In the genomic region with DNA sequence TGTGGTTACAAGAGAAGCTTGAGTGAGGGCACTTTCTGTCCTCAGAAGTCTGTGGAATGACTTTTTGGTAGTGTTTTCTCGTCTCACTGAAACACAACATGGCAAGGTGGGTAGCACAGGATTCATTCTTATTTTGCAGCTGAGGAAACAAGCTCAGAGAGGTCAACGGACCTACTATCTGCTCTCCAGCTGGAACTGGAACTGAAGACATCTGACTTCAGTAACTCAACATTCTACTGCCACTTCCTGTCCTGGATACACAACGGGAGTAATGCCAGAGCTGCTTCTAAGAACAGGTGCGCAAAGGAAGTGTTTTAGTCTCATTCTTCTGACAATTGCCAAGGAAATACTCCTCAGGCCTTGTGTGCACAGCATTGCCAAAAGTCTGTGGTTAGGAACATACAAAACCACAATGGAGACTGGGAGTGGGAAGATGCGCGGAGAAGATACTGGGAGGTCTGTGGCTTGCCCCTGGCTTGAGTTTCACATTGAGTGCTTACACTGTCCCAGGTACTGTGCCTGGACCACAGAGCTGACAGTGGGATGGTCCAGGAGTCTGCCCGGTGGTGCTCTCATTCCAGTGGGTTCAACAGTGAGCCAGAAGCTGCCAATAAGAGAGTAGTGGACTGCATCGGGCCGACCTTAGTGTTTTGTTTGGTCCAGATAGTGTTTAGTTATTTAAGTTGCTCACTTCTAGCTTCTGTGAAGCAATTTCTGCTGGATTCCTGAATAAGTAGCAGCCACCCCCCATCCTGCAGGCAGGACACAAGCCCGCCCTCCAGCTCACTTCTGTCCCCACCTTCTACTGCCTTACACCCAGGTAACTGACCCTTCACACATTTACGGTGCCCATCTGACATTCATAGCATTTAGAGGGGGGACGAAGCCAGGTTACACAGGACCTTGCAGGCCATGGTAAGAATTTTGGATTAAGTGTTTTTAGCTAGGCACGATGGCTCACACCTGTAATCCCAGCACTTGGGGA, we compare ENCODE assay signal across 1 cellular context.
TF ChIP-seq lines count a peak whose summit lies in the region.

No MANE protein-coding gene starts in this region.

TF ChIP-seq in GM12878, 131 proteins besides CTCF, POLR2A, EP300 and RAD21:
- TF ChIP-seq, protein P1, sequence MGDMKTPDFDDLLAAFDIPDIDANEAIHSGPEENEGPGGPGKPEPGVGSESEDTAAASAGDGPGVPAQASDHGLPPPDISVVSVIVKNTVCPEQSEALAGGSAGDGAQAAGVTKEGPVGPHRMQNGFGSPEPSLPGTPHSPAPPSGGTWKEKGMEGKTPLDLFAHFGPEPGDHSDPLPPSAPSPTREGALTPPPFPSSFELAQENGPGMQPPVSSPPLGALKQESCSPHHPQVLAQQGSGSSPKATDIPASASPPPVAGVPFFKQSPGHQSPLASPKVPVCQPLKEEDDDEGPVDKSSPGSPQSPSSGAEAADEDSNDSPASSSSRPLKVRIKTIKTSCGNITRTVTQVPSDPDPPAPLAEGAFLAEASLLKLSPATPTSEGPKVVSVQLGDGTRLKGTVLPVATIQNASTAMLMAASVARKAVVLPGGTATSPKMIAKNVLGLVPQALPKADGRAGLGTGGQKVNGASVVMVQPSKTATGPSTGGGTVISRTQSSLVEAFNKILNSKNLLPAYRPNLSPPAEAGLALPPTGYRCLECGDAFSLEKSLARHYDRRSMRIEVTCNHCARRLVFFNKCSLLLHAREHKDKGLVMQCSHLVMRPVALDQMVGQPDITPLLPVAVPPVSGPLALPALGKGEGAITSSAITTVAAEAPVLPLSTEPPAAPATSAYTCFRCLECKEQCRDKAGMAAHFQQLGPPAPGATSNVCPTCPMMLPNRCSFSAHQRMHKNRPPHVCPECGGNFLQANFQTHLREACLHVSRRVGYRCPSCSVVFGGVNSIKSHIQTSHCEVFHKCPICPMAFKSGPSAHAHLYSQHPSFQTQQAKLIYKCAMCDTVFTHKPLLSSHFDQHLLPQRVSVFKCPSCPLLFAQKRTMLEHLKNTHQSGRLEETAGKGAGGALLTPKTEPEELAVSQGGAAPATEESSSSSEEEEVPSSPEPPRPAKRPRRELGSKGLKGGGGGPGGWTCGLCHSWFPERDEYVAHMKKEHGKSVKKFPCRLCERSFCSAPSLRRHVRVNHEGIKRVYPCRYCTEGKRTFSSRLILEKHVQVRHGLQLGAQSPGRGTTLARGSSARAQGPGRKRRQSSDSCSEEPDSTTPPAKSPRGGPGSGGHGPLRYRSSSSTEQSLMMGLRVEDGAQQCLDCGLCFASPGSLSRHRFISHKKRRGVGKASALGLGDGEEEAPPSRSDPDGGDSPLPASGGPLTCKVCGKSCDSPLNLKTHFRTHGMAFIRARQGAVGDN (IDR thresholded peaks at IDR 0.05): no peak
- 0 out of 2 replicates have a peak, but pooled peaks have one; percentile 44 for TF ChIP-seq POLR2AphosphoS2 (IDR thresholded peaks at IDR 0.05; ENCODE audit: low read depth, low read length)
TF ChIP-seq in GM12878: peak in this region for 1.
